Comparison of ENCODE assay signal across 10 cellular contexts in the genomic region with DNA sequence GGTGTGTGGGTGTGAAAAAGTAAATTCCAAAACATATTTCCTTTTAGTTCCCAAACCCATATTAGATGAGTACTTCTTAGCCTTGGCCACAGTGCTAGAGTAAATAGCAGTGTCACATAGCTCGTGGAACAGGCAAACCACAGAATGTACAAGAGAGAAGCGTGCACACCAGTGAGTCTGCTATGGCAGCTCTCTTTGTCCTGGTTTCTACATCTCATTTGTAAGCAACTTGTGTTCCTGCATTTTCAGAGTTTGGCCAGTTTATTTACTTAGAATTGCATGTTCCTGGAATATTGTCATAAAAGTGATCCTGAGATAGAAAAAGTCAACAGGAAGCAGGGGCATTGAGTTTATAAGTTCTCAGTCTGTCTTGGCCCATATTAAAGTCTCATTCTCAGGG.
DNase-seq lines count a peak whose midpoint lies in the region; ATAC-seq and TF ChIP-seq lines count a peak whose summit lies in the region.
"Had no signal": no experiment of that assay in that cellular context is flagged by ENCODE, and none has a peak within 500 bp of the region (broad histone marks: within the 10 kb centered on the region; RNA-seq: fewer than 3 reads in every experiment).

No MANE protein-coding gene starts in this region.

- POLR2A ChIA-PET in CD8-positive, alpha-beta T cell (lab: Charles Lee) = interaction anchor here (0.6 to 2.0 kb wide), 9 partner anchors 20 to 325 kb away, joined by 3 to 9 read pairs (median 4); no protein-coding TSS in a partner anchor

- H3K9me3 Mint-ChIP-seq in CD8-positive, alpha-beta T cell = no peaks in the 10 kb centered on the region

- H3K27ac Mint-ChIP-seq in CD8-positive, alpha-beta T cell = peak overlapping the region; percentile 97

- H3K27me3 Mint-ChIP-seq in CD8-positive, alpha-beta T cell (ENCODE audit: low read depth) = no peaks in the 10 kb centered on the region

- H3K36me3 Mint-ChIP-seq in CD8-positive, alpha-beta T cell = peaks cover 6% of the 10 kb centered on the region

- peak; percentile 31 for ATAC-seq in CD8-positive, alpha-beta T cell
- no peak for ATAC-seq in GM21723 (IDR thresholded peaks at IDR 0.05; ENCODE audit: unreplicated experiment)

- peaks cover 99% of the 10 kb centered on the region for H3K4me1 Mint-ChIP-seq in CD8-positive, alpha-beta T cell (ENCODE audit: low read depth)

- CTCF ChIA-PET in CD8-positive, alpha-beta T cell (lab: Charles Lee) = interaction anchor here (0.8 to 3.4 kb wide), 4 partner anchors 27 to 127 kb away, joined by 3 to 12 read pairs (median 4); no protein-coding TSS in a partner anchor

- H3K36me3 ChIP-seq in CD8-positive, alpha-beta T cell (ENCODE audit: insufficient read depth, low read length) = no peaks in the 10 kb centered on the region
- H3K36me3 ChIP-seq in prostate gland = no peaks in the 10 kb centered on the region

- 13% methylated on average over 2 of the region's 2 CpGs for WGBS in prostate gland

- no peaks in the 10 kb centered on the region for H3K27me3 ChIP-seq in CD8-positive, alpha-beta T cell (ENCODE audit: insufficient read depth, low read length)
- no peaks in the 10 kb centered on the region for H3K27me3 ChIP-seq in prostate gland (replicated peaks; ENCODE audit: insufficient read depth)
- H3K27me3 ChIP-seq: dorsolateral prefrontal cortex had no signal

- H3K4me3 ChIP-seq in CD8-positive, alpha-beta T cell (ENCODE audit: low read depth, low read length) = no peak overlapping the region
- H3K4me3 ChIP-seq in prostate gland = no peak overlapping the region
- H3K4me3 ChIP-seq: dorsolateral prefrontal cortex had no signal

- TF ChIP-seq POLR2A in prostate gland (IDR thresholded peaks at IDR 0.05) = no peak

- peaks cover 100% of the 10 kb centered on the region for H3K4me1 ChIP-seq in CD8-positive, alpha-beta T cell (ENCODE audit: insufficient read depth, low read length)
- peaks cover 50% of the 10 kb centered on the region for H3K4me1 ChIP-seq in prostate gland (replicated peaks)

- no peak overlapping the region for H3K27ac ChIP-seq in CD8-positive, alpha-beta T cell (ENCODE audit: low read depth, low read length)
- peak overlapping the region; percentile 57 for H3K27ac ChIP-seq in epithelial cell of prostate
- H3K27ac ChIP-seq in prostate gland = peak overlapping the region; percentile 76 to 85

- H3K4me3 Mint-ChIP-seq in CD8-positive, alpha-beta T cell = peak overlapping the region; percentile 29

- no peaks in the 10 kb centered on the region for H3K9me3 ChIP-seq in CD8-positive, alpha-beta T cell (ENCODE audit: low read length)
- no peaks in the 10 kb centered on the region for H3K9me3 ChIP-seq in prostate gland

- no peak for DNase-seq in CD8-positive, alpha-beta T cell
- DNase-seq in M059J (ENCODE audit: low read depth) = peak; percentile 59
- DNase-seq in epithelial cell of prostate (ENCODE audit: low read depth, low spot score) = no peak
- DNase-seq in prostate gland (ENCODE audit: low spot score) = peak; percentile 80
- no peak for DNase-seq in NCI-H2081 treated with DMSO at 0.1 percent for 48 hours (lab: John Stamatoyannopoulos, UW)
- no peak for DNase-seq in NCI-H2196 (lab: John Stamatoyannopoulos, UW; ENCODE audit: unreplicated experiment)
- DNase-seq in HuH-7 (ENCODE audit: low spot score) = no peak
- DNase-seq: dorsolateral prefrontal cortex, SHP77 treated with DMSO at 0.1 percent for 48 hours had no signal

- intact Hi-C loops in CD8-positive, alpha-beta T cell (cut with DNase I, micrococcal nuclease) = loop anchor here (5.0 to 10.0 kb wide), 4 partner anchors 39 to 139 kb away; partner anchors contain the start of gene DHRS3 (in 1 of the 2)
- intact Hi-C loops in prostate gland (cut with DNase I) = no loop called here

- no peak for TF ChIP-seq CTCF in CD8-positive, alpha-beta T cell (IDR thresholded peaks at IDR 0.05)
- no peak for TF ChIP-seq CTCF in prostate gland (IDR thresholded peaks at IDR 0.05)

Comparison
In these comparisons a context has a peak if more than half of its experiments do, and no peak if none do; other contexts are left out.
1. DNase-seq: peak in M059J (single experiment) and prostate gland (single experiment); none in CD8-positive, alpha-beta T cell (0 of 7), epithelial cell of prostate (single experiment), NCI-H2081 treated with DMSO at 0.1 percent for 48 hours (single experiment), NCI-H2196 (single experiment) and HuH-7 (single experiment).